Comparison of ENCODE assay signal across 35 cellular contexts in genomic region chr11:126896025-126896424, GRCh38.
"Had no signal": no experiment of that assay in that cellular context is flagged by ENCODE, and none has a peak within 500 bp of the region (broad histone marks: within the 10 kb centered on the region; RNA-seq: fewer than 3 reads in every experiment).

No MANE protein-coding gene starts in this region.

- DNase-seq: Karpas-422, Kasumi-1, MG63, MM.1S, MV-4-11, NCI-H1048, NCI-H1092, NCI-H1092 treated with DMSO at 0.1 percent for 48 hours, NCI-H1105, NCI-H1105 treated with DMSO at 0.1 percent for 48 hours, NCI-H1417, NCI-H1417 treated with DMSO at 0.1 percent for 48 hours, NCI-H1436, NCI-H1436 treated with DMSO at 0.1 percent for 48 hours, NCI-H146, NCI-H1694, NCI-H1694 treated with DMSO at 0.1 percent for 48 hours, NCI-H187, NCI-H187 treated with DMSO at 0.1 percent for 48 hours, NCI-H1930, NCI-H2029, NCI-H2029 treated with DMSO at 0.1 percent for 48 hours, NCI-H2081, NCI-H2081 treated with DMSO at 0.1 percent for 48 hours, NCI-H2107, NCI-H2171, NCI-H2171 treated with DMSO at 0.1 percent for 48 hours, NCI-H2227 treated with DMSO at 0.1 percent for 48 hours, NCI-H226, NCI-H345, NCI-H446, NCI-H446 treated with DMSO at 0.1 percent for 48 hours, NCI-H510A, NCI-H510A treated with DMSO at 0.1 percent for 48 hours, NCI-H524 had no signal

- H3K4me3 ChIP-seq: MG63 had no signal

- H3K27me3 ChIP-seq: MG63 had no signal

- H3K36me3 ChIP-seq: MG63 had no signal
